In genomic region chr7:10939237-10939910, GRCh38 we compare ENCODE assay signal across 8 cellular contexts. TPM values are rescaled to one million over a fixed set of nuclear protein-coding genes. Genes with fewer than 3 reads are reported as not detected.
DNase-seq lines count a peak whose midpoint lies in the region; ATAC-seq and TF ChIP-seq lines count a peak whose summit lies in the region.

No MANE protein-coding gene starts in this region.

- H3K4me1 ChIP-seq in lung (ENCODE audit: control insufficient read depth in 2 of 2, insufficient read depth in 2 of 2, low read length in 2 of 2): peaks cover 1 to 23% of the 10 kb centered on the region in 2 donors

- H3K36me3 ChIP-seq in GM06990 (ENCODE audit: control insufficient read depth, insufficient read depth, low read length): peaks cover 2% of the 10 kb centered on the region
- H3K36me3 ChIP-seq in KOPT-K1 (ENCODE audit: insufficient read depth, low read length): peaks cover 38% of the 10 kb centered on the region
- H3K36me3 ChIP-seq in lung (ENCODE audit: control insufficient read depth in 2 of 2, insufficient read depth in 2 of 2, low read length in 2 of 2): peaks cover 13% of the 10 kb centered on the region in 2 donors

- H3K27me3 ChIP-seq in GM06990 (replicated peaks; ENCODE audit: control insufficient read depth, insufficient read depth, low read length) (no peaks in the 10 kb centered on the region), lung (ENCODE audit: control insufficient read depth, insufficient read depth) (no peaks in the 10 kb centered on the region)

- TF ChIP-seq CTCF in GM06990 (IDR thresholded peaks at IDR 0.05; ENCODE audit: insufficient read depth, low read length, poor library complexity, severe bottlenecking) (no peak), lung (IDR thresholded peaks at IDR 0.05; ENCODE audit: control extremely low read depth, extremely low read depth) (no peak)

- ATAC-seq in GM21737 (IDR thresholded peaks at IDR 0.05; ENCODE audit: unreplicated experiment) (peak; percentile 18), lung (ENCODE audit: insufficient read depth, low FRiP score) (peak; percentile 2)

- peak overlapping the region; percentile 85 for H3K4me3 ChIP-seq in GM06990 (replicated peaks; ENCODE audit: low read depth, low read length)
- H3K4me3 ChIP-seq in lung: peak overlapping the region; percentile 91

- no peak for DNase-seq in GM06990 (ENCODE audit: extremely low read depth, insufficient read length)
- DNase-seq in cerebellum (ENCODE audit: low spot score): peak; percentile 32
- no peak for DNase-seq in lung (ENCODE audit: low spot score)
- no peak for DNase-seq in SHP77 treated with DMSO at 0.1 percent for 48 hours (lab: John Stamatoyannopoulos, UW)
- DNase-seq in activated naive CD4-positive, alpha-beta T cell treated with Interleukin-2 at 50 U/mL for 16 hours: no peak
- DNase-seq in NCI-H2029 (lab: John Stamatoyannopoulos, UW): no peak

- H3K27ac ChIP-seq in KOPT-K1 (ENCODE audit: low read depth, low read length, poor library complexity, severe bottlenecking) (peak overlapping the region; percentile 97), lung (ENCODE audit: low read depth in 1 of 2, low read length in 1 of 2) (peak overlapping the region; percentile 85 to 91)

- WGBS in lung, 2 donors: 2 to 6% methylated on average over 18 of the region's 18 CpGs

- H3K9me3 ChIP-seq in KOPT-K1 (ENCODE audit: insufficient read depth, low read length, poor library complexity, severe bottlenecking) (no peaks in the 10 kb centered on the region), lung (ENCODE audit: control insufficient read depth in 2 of 2, insufficient read depth in 1 of 2, low read length in 1 of 2) (no peaks in the 10 kb centered on the region)

RNA-seq across cellular contexts. Expression of gene PHF14, which starts 34.3 kb away (rescaled TPM):
- total RNA-seq in cerebellum (206 TPM), lung (10 to 100 TPM; 27.9 to 89.5 TPM)
- polyA plus RNA-seq in lung: 10 to 100 TPM; 12.9 to 21.4 TPM
